Comparison of ENCODE assay signal across 8 cellular contexts in the genomic region with DNA sequence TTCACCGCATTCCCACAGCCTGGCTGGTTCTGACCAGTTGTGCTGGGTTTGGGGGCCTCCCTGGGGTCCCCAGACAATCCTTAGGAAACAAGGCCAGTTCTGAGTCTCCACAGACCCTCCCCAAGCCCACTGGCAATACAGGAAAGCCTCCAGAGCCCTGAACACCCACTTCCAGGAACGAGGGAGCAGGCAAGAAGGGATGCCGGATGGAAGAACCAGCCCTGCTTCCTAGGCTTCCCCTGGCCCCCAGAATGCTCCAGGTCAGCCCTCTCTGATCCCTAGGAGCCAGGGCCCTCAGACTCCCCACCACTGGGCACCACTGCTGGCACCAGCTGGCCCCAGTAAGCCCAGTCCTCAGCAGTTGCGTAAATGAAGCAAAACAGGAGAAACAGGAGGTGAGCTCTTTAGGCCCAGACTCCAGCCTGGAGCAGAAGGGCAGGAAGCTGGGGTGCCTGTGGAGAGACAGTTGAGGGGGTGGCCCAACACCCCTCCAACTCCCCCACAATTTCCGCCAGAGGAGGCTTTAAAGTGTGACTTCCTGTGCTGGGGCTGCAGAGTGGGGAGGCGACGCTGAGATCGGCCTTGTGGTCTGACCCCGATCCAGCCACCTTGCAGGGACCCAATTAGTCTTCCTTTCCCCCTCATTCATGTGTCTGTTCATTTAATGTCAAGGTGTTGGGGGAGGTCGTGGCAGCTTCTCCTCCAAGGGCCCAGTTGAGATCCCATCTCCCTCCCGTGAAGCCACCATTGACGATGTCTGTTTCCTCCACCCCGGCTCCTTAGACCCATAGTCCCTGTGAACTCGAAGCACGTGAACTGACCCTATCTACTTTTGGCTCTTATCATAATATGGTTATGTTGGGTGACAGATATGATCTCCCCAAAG. TPM values are rescaled to one million over a fixed set of nuclear protein-coding genes. Genes with fewer than 3 reads are reported as not detected.
DNase-seq lines count a peak whose midpoint lies in the region; ATAC-seq and TF ChIP-seq lines count a peak whose summit lies in the region.

No MANE protein-coding gene starts in this region.

- peaks cover 87% of the 10 kb centered on the region for H3K79me2 ChIP-seq in ACC112 (ENCODE audit: control insufficient read depth, insufficient read depth, low read length, unreplicated experiment)

- H3K36me3 ChIP-seq in ACC112 (ENCODE audit: insufficient read depth, low read length) (peaks cover 16% of the 10 kb centered on the region), skeletal muscle tissue (ENCODE audit: control insufficient read depth in 3 of 3, insufficient read depth in 3 of 3, low read length in 3 of 3) (peaks cover 22 to 26% (median 26%) of the 10 kb centered on the region in 3 donors)

- peaks cover 71% of the 10 kb centered on the region for H3K4me1 ChIP-seq in ACC112 (ENCODE audit: control insufficient read depth, insufficient read depth, low read length, unreplicated experiment)
- peaks cover 76 to 90% (median 78%) of the 10 kb centered on the region in 3 donors for H3K4me1 ChIP-seq in skeletal muscle tissue (ENCODE audit: control insufficient read depth in 3 of 3, insufficient read depth in 3 of 3, low read length in 3 of 3)

- TF ChIP-seq CTCF in foreskin fibroblast (IDR thresholded peaks at IDR 0.05; ENCODE audit: low read depth, low read length): no peak

- peak overlapping the region; percentile 87 to 96 (median 88) for H3K9ac ChIP-seq in skeletal muscle tissue (ENCODE audit: low read depth in 1 of 3, low read length in 3 of 3)

- H3K27ac ChIP-seq in ACC112 (ENCODE audit: low read depth, low read length) (peak overlapping the region; percentile 99), skeletal muscle tissue (ENCODE audit: low read depth, low read length) (peak overlapping the region; percentile 98)

- H3K4me3 ChIP-seq in ACC112 (ENCODE audit: low read depth, low read length): peak overlapping the region; percentile 87
- H3K4me3 ChIP-seq in foreskin fibroblast (ENCODE audit: low read depth in 1 of 2, low read length in 2 of 2): peak overlapping the region; percentile 97 to 98
- H3K4me3 ChIP-seq in skeletal muscle tissue (ENCODE audit: low read length in 3 of 3): peak overlapping the region; percentile 86 to 97 (median 97)

- no peaks in the 10 kb centered on the region for H3K27me3 ChIP-seq in ACC112 (ENCODE audit: insufficient read depth, low read length)
- no peaks in the 10 kb centered on the region for H3K27me3 ChIP-seq in skeletal muscle tissue (ENCODE audit: control insufficient read depth in 3 of 3, insufficient read depth in 3 of 3, low read length in 3 of 3)

- TF ChIP-seq RAD21 in Ishikawa (IDR thresholded peaks at IDR 0.05; ENCODE audit: low read depth): no peak

- DNase-seq in activated CD8-positive, alpha-beta memory T cell treated with anti-CD3 and anti-CD28 coated beads, Interleukin-2, amount 50 U/mL, for 4 hours: peak; percentile 59
- DNase-seq in foreskin fibroblast: peak in 1 of 2 donors; percentile 56
- no peak for DNase-seq in NCI-H1694 treated with DMSO at 0.1 percent for 48 hours (lab: John Stamatoyannopoulos, UW)
- DNase-seq in foreskin melanocyte: no peak

- H2AFZ ChIP-seq in ACC112 (ENCODE audit: low read length, unreplicated experiment): no peak overlapping the region

- no peak; the same call in 1 of the 2 replicates for TF ChIP-seq EP300 in Ishikawa (IDR thresholded peaks at IDR 0.05; ENCODE audit: borderline replicate concordance)

- no peak for ATAC-seq in HG02610 (IDR thresholded peaks at IDR 0.05; ENCODE audit: unreplicated experiment)

- no peaks in the 10 kb centered on the region for H3K9me3 ChIP-seq in skeletal muscle tissue (ENCODE audit: control insufficient read depth in 3 of 3, low read length in 3 of 3)

TF ChIP-seq in Ishikawa, 13 proteins besides CTCF, POLR2A, EP300 and RAD21:
- TF ChIP-seq NFIC (IDR thresholded peaks at IDR 0.05): no peak
- peak; percentile 65 for TF ChIP-seq ZBTB7A (IDR thresholded peaks at IDR 0.05; ENCODE audit: low read depth)
- no peak for TF ChIP-seq EGR1 (IDR thresholded peaks at IDR 0.05)
- TF ChIP-seq FOXM1 (IDR thresholded peaks at IDR 0.05; ENCODE audit: borderline replicate concordance, low read depth): no peak
- no peak for TF ChIP-seq CREB1 (IDR thresholded peaks at IDR 0.05; ENCODE audit: low read depth)
- TF ChIP-seq, protein P1, sequence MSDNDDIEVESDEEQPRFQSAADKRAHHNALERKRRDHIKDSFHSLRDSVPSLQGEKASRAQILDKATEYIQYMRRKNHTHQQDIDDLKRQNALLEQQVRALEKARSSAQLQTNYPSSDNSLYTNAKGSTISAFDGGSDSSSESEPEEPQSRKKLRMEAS (IDR thresholded peaks at IDR 0.05): no peak
- no peak; the same call in 1 of the 2 replicates for TF ChIP-seq TCF12 (IDR thresholded peaks at IDR 0.05; ENCODE audit: low read depth)
- TF ChIP-seq YY1 (IDR thresholded peaks at IDR 0.05; ENCODE audit: low read depth): no peak
- TF ChIP-seq TAF1 (IDR thresholded peaks at IDR 0.05; ENCODE audit: low read depth): 0 out of 2 replicates have a peak, but pooled peaks have one; percentile 24
- TF ChIP-seq TEAD4 (IDR thresholded peaks at IDR 0.05): no peak
- TF ChIP-seq CEBPB (IDR thresholded peaks at IDR 0.05): peak; percentile 65; the same call in 1 of the 2 replicates
- TF ChIP-seq, protein P2, sequence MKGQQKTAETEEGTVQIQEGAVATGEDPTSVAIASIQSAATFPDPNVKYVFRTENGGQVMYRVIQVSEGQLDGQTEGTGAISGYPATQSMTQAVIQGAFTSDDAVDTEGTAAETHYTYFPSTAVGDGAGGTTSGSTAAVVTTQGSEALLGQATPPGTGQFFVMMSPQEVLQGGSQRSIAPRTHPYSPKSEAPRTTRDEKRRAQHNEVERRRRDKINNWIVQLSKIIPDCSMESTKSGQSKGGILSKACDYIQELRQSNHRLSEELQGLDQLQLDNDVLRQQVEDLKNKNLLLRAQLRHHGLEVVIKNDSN (IDR thresholded peaks at IDR 0.05): no peak
- TF ChIP-seq, protein P3, sequence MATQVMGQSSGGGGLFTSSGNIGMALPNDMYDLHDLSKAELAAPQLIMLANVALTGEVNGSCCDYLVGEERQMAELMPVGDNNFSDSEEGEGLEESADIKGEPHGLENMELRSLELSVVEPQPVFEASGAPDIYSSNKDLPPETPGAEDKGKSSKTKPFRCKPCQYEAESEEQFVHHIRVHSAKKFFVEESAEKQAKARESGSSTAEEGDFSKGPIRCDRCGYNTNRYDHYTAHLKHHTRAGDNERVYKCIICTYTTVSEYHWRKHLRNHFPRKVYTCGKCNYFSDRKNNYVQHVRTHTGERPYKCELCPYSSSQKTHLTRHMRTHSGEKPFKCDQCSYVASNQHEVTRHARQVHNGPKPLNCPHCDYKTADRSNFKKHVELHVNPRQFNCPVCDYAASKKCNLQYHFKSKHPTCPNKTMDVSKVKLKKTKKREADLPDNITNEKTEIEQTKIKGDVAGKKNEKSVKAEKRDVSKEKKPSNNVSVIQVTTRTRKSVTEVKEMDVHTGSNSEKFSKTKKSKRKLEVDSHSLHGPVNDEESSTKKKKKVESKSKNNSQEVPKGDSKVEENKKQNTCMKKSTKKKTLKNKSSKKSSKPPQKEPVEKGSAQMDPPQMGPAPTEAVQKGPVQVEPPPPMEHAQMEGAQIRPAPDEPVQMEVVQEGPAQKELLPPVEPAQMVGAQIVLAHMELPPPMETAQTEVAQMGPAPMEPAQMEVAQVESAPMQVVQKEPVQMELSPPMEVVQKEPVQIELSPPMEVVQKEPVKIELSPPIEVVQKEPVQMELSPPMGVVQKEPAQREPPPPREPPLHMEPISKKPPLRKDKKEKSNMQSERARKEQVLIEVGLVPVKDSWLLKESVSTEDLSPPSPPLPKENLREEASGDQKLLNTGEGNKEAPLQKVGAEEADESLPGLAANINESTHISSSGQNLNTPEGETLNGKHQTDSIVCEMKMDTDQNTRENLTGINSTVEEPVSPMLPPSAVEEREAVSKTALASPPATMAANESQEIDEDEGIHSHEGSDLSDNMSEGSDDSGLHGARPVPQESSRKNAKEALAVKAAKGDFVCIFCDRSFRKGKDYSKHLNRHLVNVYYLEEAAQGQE (IDR thresholded peaks at IDR 0.05; ENCODE audit: low read depth): no peak
TF ChIP-seq in Ishikawa: peak in this region for 3.

RNA-seq across cellular contexts. Expression of a gene that starts 4.8 kb away (rescaled TPM):
- 47.5 TPM for total RNA-seq in skeletal muscle tissue

RNA-seq across cellular contexts. Expression of a gene that starts 26.6 kb away (rescaled TPM):
- 0.52 TPM for total RNA-seq in skeletal muscle tissue

RNA-seq across cellular contexts. Expression of a gene that starts 38.3 kb away (rescaled TPM):
- not detected for total RNA-seq in skeletal muscle tissue

RNA-seq across cellular contexts. Expression of a gene that starts 46.9 kb away (rescaled TPM):
- 11.0 TPM for total RNA-seq in skeletal muscle tissue
